8 cellular contexts compared by ENCODE assay signal in the genomic region with DNA sequence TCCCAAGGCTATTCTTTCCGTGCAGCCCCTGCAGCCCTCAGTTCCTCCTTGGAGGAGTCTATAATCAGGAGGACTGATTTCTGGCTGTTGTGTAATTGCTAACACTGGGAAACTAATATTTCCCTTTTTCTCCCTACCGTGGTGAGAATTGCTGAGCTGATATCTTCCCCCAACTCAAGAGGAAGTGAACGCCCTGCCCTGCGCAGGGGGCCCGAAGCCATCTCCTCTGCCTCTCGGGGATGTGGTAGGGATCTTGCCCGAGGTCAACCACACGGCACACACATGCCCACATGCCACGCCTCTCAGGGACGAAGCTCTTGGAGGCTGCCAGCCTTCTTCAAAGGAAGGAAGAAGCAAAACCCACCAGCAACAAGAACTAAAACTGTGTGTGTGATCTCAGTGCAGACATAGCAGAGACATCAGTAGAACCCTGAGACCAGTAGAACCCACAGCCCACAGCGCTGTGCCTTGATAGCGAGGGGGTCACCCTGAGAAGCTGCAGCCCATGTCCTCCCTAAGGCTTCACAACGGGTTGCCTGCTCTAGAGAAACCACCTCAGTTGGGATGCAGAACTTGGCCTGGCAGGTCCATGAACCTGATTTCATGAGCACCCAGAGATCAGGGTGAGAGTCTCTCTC. TPM values are rescaled to one million over a fixed set of nuclear protein-coding genes. Genes with fewer than 3 reads are reported as not detected.
DNase-seq lines count a peak whose midpoint lies in the region; ATAC-seq and TF ChIP-seq lines count a peak whose summit lies in the region.

No MANE protein-coding gene starts in this region.

- CTCF ChIA-PET in activated CD4-positive, alpha-beta memory T cell treated with anti-CD3 and anti-CD28 coated beads, Interleukin-2, amount 10 ng/mL, durations not matched to agents 7 days and 5 days (lab: Charles Lee) = interaction anchor here (0.6 to 1.3 kb wide), 2 partner anchors 9 to 10 kb away, joined by 3 to 4 read pairs; a partner anchor contains a TSS

- no peaks in the 10 kb centered on the region for H3K9me3 Mint-ChIP-seq in activated CD4-positive, alpha-beta memory T cell treated with anti-CD3 and anti-CD28 coated beads, Interleukin-2, amount 10 ng/mL, durations not matched to agents 7 days and 5 days

- H3K4me3 ChIP-seq in MM.1S (ENCODE audit: low read length) = no peak overlapping the region

- H3K4me1 Mint-ChIP-seq in activated CD4-positive, alpha-beta memory T cell treated with anti-CD3 and anti-CD28 coated beads, Interleukin-2, amount 10 ng/mL, durations not matched to agents 7 days and 5 days = peaks cover 32% of the 10 kb centered on the region

- no peak for TF ChIP-seq CTCF in MM.1S (IDR thresholded peaks at IDR 0.05; ENCODE audit: low read length)

- H4K20me1 ChIP-seq in MM.1S (ENCODE audit: insufficient read depth, low read length) = no peaks in the 10 kb centered on the region

- no peak overlapping the region for H3K4me2 ChIP-seq in MM.1S (ENCODE audit: low read depth, low read length)

- H3K4me1 ChIP-seq in MM.1S (ENCODE audit: low read length) = no peaks in the 10 kb centered on the region

- DNase-seq in NOMO-1 (lab: John Stamatoyannopoulos, UW; ENCODE audit: unreplicated experiment in 2 of 2) = peak; percentile 88
- DNase-seq in activated CD4-positive, alpha-beta memory T cell treated with anti-CD3 and anti-CD28 coated beads, Interleukin-2, amount 10 ng/mL, durations not matched to agents 7 days and 5 days = peak; percentile 81
- peak; percentile 56 for DNase-seq in left cardiac atrium
- DNase-seq in stimulated activated CD8-positive, alpha-beta memory T cell treated with anti-CD3 and anti-CD28 coated beads, Interleukin-7, amount 100 ng/mL, for 1 hour (ENCODE audit: low read depth in 2 of 2) = peak; percentile 9 to 11
- DNase-seq in DMS153 treated with DMSO at 0.1 percent for 48 hours (lab: John Stamatoyannopoulos, UW; ENCODE audit: unreplicated experiment) = no peak
- no peak for DNase-seq in MM.1S
- DNase-seq in NCI-H774 (lab: John Stamatoyannopoulos, UW) = no peak
- DNase-seq in NCI-H2107 treated with DMSO at 0.1 percent for 48 hours (lab: John Stamatoyannopoulos, UW; ENCODE audit: unreplicated experiment) = no peak

- no peaks in the 10 kb centered on the region for H3K27me3 ChIP-seq in MM.1S (replicated peaks; ENCODE audit: insufficient read depth, low read length)

- no peaks in the 10 kb centered on the region for H3K36me3 Mint-ChIP-seq in activated CD4-positive, alpha-beta memory T cell treated with anti-CD3 and anti-CD28 coated beads, Interleukin-2, amount 10 ng/mL, durations not matched to agents 7 days and 5 days (ENCODE audit: low read depth)

- no peaks in the 10 kb centered on the region for H3F3A ChIP-seq in MM.1S (ENCODE audit: insufficient read depth, low read length)

- H3K27ac ChIP-seq in MM.1S (ENCODE audit: low read length) = no peak overlapping the region

- H3K4me3 Mint-ChIP-seq in activated CD4-positive, alpha-beta memory T cell treated with anti-CD3 and anti-CD28 coated beads, Interleukin-2, amount 10 ng/mL, durations not matched to agents 7 days and 5 days = peak overlapping the region; percentile 18

- intact Hi-C loops in left cardiac atrium (cut with DNase I) = no loop called here

- H3K9me3 ChIP-seq in MM.1S (replicated peaks; ENCODE audit: insufficient read depth, low read length) = no peaks in the 10 kb centered on the region

- H3K9me2 ChIP-seq in MM.1S (replicated peaks; ENCODE audit: insufficient read depth, low read length) = no peaks in the 10 kb centered on the region

- H3K36me3 ChIP-seq in MM.1S (replicated peaks; ENCODE audit: insufficient read depth, low read length) = no peaks in the 10 kb centered on the region

- POLR2A ChIA-PET in activated CD4-positive, alpha-beta memory T cell treated with anti-CD3 and anti-CD28 coated beads, Interleukin-2, amount 10 ng/mL, durations not matched to agents 7 days and 5 days (lab: Charles Lee) = interaction anchor here (1.1 to 2.1 kb wide), 7 partner anchors 9 to 499 kb away, joined by 3 to 20 read pairs (median 4); a partner anchor contains a TSS

- peak; percentile 78 to 93 for ATAC-seq in left cardiac atrium

- no peak overlapping the region for H2AFZ ChIP-seq in MM.1S (ENCODE audit: low read length)

- peaks cover 2% of the 10 kb centered on the region for H3K27me3 Mint-ChIP-seq in activated CD4-positive, alpha-beta memory T cell treated with anti-CD3 and anti-CD28 coated beads, Interleukin-2, amount 10 ng/mL, durations not matched to agents 7 days and 5 days

- no peaks in the 10 kb centered on the region for H3K79me2 ChIP-seq in MM.1S (ENCODE audit: low read length)

- peak overlapping the region; percentile 80 for H3K27ac Mint-ChIP-seq in activated CD4-positive, alpha-beta memory T cell treated with anti-CD3 and anti-CD28 coated beads, Interleukin-2, amount 10 ng/mL, durations not matched to agents 7 days and 5 days

- H3K9ac ChIP-seq in MM.1S (ENCODE audit: low read length) = no peak overlapping the region

RNA-seq across cellular contexts. Expression of a gene that starts 8.9 kb away (rescaled TPM):
- total RNA-seq in activated CD4-positive, alpha-beta memory T cell treated with anti-CD3 and anti-CD28 coated beads, Interleukin-2, amount 10 ng/mL, durations not matched to agents 7 days and 5 days = 10 to 100 TPM; 14.4 to 17.2 TPM
- 10 to 100 TPM; 14.2 to 14.6 TPM for total RNA-seq in left cardiac atrium

Comparison
In these comparisons a context has a peak if more than half of its experiments do, and no peak if none do; other contexts are left out.
1. DNase-seq: peak in NOMO-1 (2 of 2), activated CD4-positive, alpha-beta memory T cell treated with anti-CD3 and anti-CD28 coated beads, Interleukin-2, amount 10 ng/mL, durations not matched to agents 7 days and 5 days (single experiment), left cardiac atrium (single experiment) and stimulated activated CD8-positive, alpha-beta memory T cell treated with anti-CD3 and anti-CD28 coated beads, Interleukin-7, amount 100 ng/mL, for 1 hour (2 of 2); none in DMS153 treated with DMSO at 0.1 percent for 48 hours (single experiment), MM.1S (single experiment), NCI-H774 (single experiment) and NCI-H2107 treated with DMSO at 0.1 percent for 48 hours (single experiment).